Comparison of ENCODE assay signal across 10 cellular contexts in genomic region chr12:57850924-57851323, GRCh38. TPM values are rescaled to one million over a fixed set of nuclear protein-coding genes. Genes with fewer than 3 reads are reported as not detected.
A peak's percentile ranks its signal among the peaks of the same experiment; 100 is the strongest.
DNase-seq lines count a peak whose midpoint lies in the region; ATAC-seq and TF ChIP-seq lines count a peak whose summit lies in the region.
"Had no signal": no experiment of that assay in that cellular context is flagged by ENCODE, and none has a peak within 500 bp of the region (broad histone marks: within the 10 kb centered on the region; RNA-seq: fewer than 3 reads in every experiment).

No MANE protein-coding gene starts in this region.

- no peaks in the 10 kb centered on the region for H3K36me3 Mint-ChIP-seq in activated CD8-positive, alpha-beta T cell treated with anti-CD3 and anti-CD28 coated beads for 36 hours (ENCODE audit: low read depth)
- H3K36me3 Mint-ChIP-seq in activated CD8-positive, alpha-beta T cell treated with anti-CD3 and anti-CD28 coated beads, Interleukin-2, amount 10 ng/mL, durations not matched to agents 7 days and 5 days (ENCODE audit: low read depth): no peaks in the 10 kb centered on the region
- peaks cover 10% of the 10 kb centered on the region for H3K36me3 Mint-ChIP-seq in dendritic cell treated with granulocyte-macrophage colony-stimulating factor and Interleukin-4, amounts not matched to agents 40 ng/mL and 50 ng/mL, for 4 days (ENCODE audit: low read depth)

- H3K27me3 Mint-ChIP-seq in activated CD8-positive, alpha-beta T cell treated with anti-CD3 and anti-CD28 coated beads for 36 hours: peaks cover 16% of the 10 kb centered on the region
- peaks cover 49% of the 10 kb centered on the region for H3K27me3 Mint-ChIP-seq in activated CD8-positive, alpha-beta T cell treated with anti-CD3 and anti-CD28 coated beads, Interleukin-2, amount 10 ng/mL, durations not matched to agents 7 days and 5 days (ENCODE audit: low read depth)
- peaks cover 44% of the 10 kb centered on the region for H3K27me3 Mint-ChIP-seq in dendritic cell treated with granulocyte-macrophage colony-stimulating factor and Interleukin-4, amounts not matched to agents 40 ng/mL and 50 ng/mL, for 4 days

- no peak overlapping the region for H3K4me3 Mint-ChIP-seq in activated CD8-positive, alpha-beta T cell treated with anti-CD3 and anti-CD28 coated beads for 36 hours
- H3K4me3 Mint-ChIP-seq in activated CD8-positive, alpha-beta T cell treated with anti-CD3 and anti-CD28 coated beads, Interleukin-2, amount 10 ng/mL, durations not matched to agents 7 days and 5 days: no peak overlapping the region
- H3K4me3 Mint-ChIP-seq in dendritic cell treated with granulocyte-macrophage colony-stimulating factor and Interleukin-4, amounts not matched to agents 40 ng/mL and 50 ng/mL, for 4 days: peak overlapping the region; percentile 28

- peak overlapping the region; percentile 90 to 91 for H3K27ac ChIP-seq in thoracic aorta

- no peaks in the 10 kb centered on the region for H3K9me3 Mint-ChIP-seq in activated CD8-positive, alpha-beta T cell treated with anti-CD3 and anti-CD28 coated beads for 36 hours
- no peaks in the 10 kb centered on the region for H3K9me3 Mint-ChIP-seq in activated CD8-positive, alpha-beta T cell treated with anti-CD3 and anti-CD28 coated beads, Interleukin-2, amount 10 ng/mL, durations not matched to agents 7 days and 5 days (ENCODE audit: insufficient read depth)
- no peaks in the 10 kb centered on the region for H3K9me3 Mint-ChIP-seq in dendritic cell treated with granulocyte-macrophage colony-stimulating factor and Interleukin-4, amounts not matched to agents 40 ng/mL and 50 ng/mL, for 4 days

- peak; percentile 45 for ATAC-seq in activated CD8-positive, alpha-beta T cell treated with anti-CD3 and anti-CD28 coated beads for 36 hours
- ATAC-seq in activated CD8-positive, alpha-beta T cell treated with anti-CD3 and anti-CD28 coated beads, Interleukin-2, amount 10 ng/mL, durations not matched to agents 7 days and 5 days: no peak
- ATAC-seq in HG03521 (IDR thresholded peaks at IDR 0.05; ENCODE audit: unreplicated experiment) (peak; percentile 36), thoracic aorta (ENCODE audit: insufficient number of reproducible peaks, low FRiP score, low read depth) (no peak)

- H3K4me1 Mint-ChIP-seq in activated CD8-positive, alpha-beta T cell treated with anti-CD3 and anti-CD28 coated beads for 36 hours (ENCODE audit: low read depth): peaks cover 39% of the 10 kb centered on the region
- peaks cover 26% of the 10 kb centered on the region for H3K4me1 Mint-ChIP-seq in activated CD8-positive, alpha-beta T cell treated with anti-CD3 and anti-CD28 coated beads, Interleukin-2, amount 10 ng/mL, durations not matched to agents 7 days and 5 days (ENCODE audit: low read depth)
- peaks cover 69% of the 10 kb centered on the region for H3K4me1 Mint-ChIP-seq in dendritic cell treated with granulocyte-macrophage colony-stimulating factor and Interleukin-4, amounts not matched to agents 40 ng/mL and 50 ng/mL, for 4 days (ENCODE audit: low read depth)

- H3K36me3 ChIP-seq in thoracic aorta: no peaks in the 10 kb centered on the region

- intact Hi-C loops in activated CD8-positive, alpha-beta T cell treated with anti-CD3 and anti-CD28 coated beads for 36 hours (cut with micrococcal nuclease): no loop called here
- intact Hi-C loops in dendritic cell treated with granulocyte-macrophage colony-stimulating factor and Interleukin-4, amounts not matched to agents 40 ng/mL and 50 ng/mL, for 4 days (cut with micrococcal nuclease): no loop called here

- no peaks in the 10 kb centered on the region for H3K9me3 ChIP-seq in thoracic aorta

- H3K27ac Mint-ChIP-seq in activated CD8-positive, alpha-beta T cell treated with anti-CD3 and anti-CD28 coated beads for 36 hours: no peak overlapping the region
- no peak overlapping the region for H3K27ac Mint-ChIP-seq in activated CD8-positive, alpha-beta T cell treated with anti-CD3 and anti-CD28 coated beads, Interleukin-2, amount 10 ng/mL, durations not matched to agents 7 days and 5 days
- peak overlapping the region; percentile 55 for H3K27ac Mint-ChIP-seq in dendritic cell treated with granulocyte-macrophage colony-stimulating factor and Interleukin-4, amounts not matched to agents 40 ng/mL and 50 ng/mL, for 4 days

- peak; percentile 38 for DNase-seq in activated CD8-positive, alpha-beta T cell treated with anti-CD3 and anti-CD28 coated beads for 36 hours
- no peak for DNase-seq in activated CD8-positive, alpha-beta T cell treated with anti-CD3 and anti-CD28 coated beads, Interleukin-2, amount 10 ng/mL, durations not matched to agents 7 days and 5 days
- DNase-seq in thoracic aorta (ENCODE audit: low spot score) (no peak), NCI-H748 treated with DMSO at 0.1 percent for 48 hours (lab: John Stamatoyannopoulos, UW) (no peak), cortex of kidney (lab: John Stamatoyannopoulos, UW) (no peak)
- no peak for DNase-seq in effector CD8-positive, alpha-beta T cell (lab: John Stamatoyannopoulos, UW)
- DNase-seq: activated T-cell treated with anti-CD3 and anti-CD28 coated beads, Interleukin-2, amount 50 U/mL, for 1 hour; SW 1271 had no signal

- CTCF ChIA-PET in activated CD8-positive, alpha-beta T cell treated with anti-CD3 and anti-CD28 coated beads for 36 hours (lab: Charles Lee): interaction anchor here (0.6 to 2.2 kb wide), 10 partner anchors 8 to 68 kb away, joined by 3 to 7 read pairs (median 4); partner anchors contain the start of gene TSFM
- CTCF ChIA-PET in activated CD8-positive, alpha-beta T cell treated with anti-CD3 and anti-CD28 coated beads, Interleukin-2, amount 10 ng/mL, durations not matched to agents 7 days and 5 days (lab: Charles Lee): interaction anchor here (0.9 to 1.3 kb wide), 4 partner anchors 14 to 68 kb away, joined by 3 to 6 read pairs (median 4); no protein-coding TSS in a partner anchor

- H3K4me3 ChIP-seq in thoracic aorta: no peak overlapping the region

- no peaks in the 10 kb centered on the region for H3K27me3 ChIP-seq in thoracic aorta (replicated peaks; ENCODE audit: insufficient read depth)

- POLR2A ChIA-PET in activated CD8-positive, alpha-beta T cell treated with anti-CD3 and anti-CD28 coated beads for 36 hours (lab: Charles Lee): interaction anchor here (0.8 to 1.5 kb wide), 4 partner anchors 14 to 54 kb away, joined by 3 to 5 read pairs (median 4); no protein-coding TSS in a partner anchor
- POLR2A ChIA-PET in activated CD8-positive, alpha-beta T cell treated with anti-CD3 and anti-CD28 coated beads, Interleukin-2, amount 10 ng/mL, durations not matched to agents 7 days and 5 days (lab: Charles Lee): interaction anchor here (1.1 to 1.2 kb wide), 2 partner anchors 14 to 85 kb away, joined by 3 read pairs; no protein-coding TSS in a partner anchor

- H3K4me1 ChIP-seq in thoracic aorta (ENCODE audit: control insufficient read depth in 1 of 2, low read depth in 2 of 2): peaks cover 25 to 50% of the 10 kb centered on the region in 2 donors

- TF ChIP-seq CTCF in activated CD8-positive, alpha-beta T cell treated with anti-CD3 and anti-CD28 coated beads for 36 hours (IDR thresholded peaks at IDR 0.05): no peak
- TF ChIP-seq CTCF in thoracic aorta (IDR thresholded peaks at IDR 0.05): no peak

RNA-seq across cellular contexts. Expression of gene CTDSP2, which starts 4.4 kb away (rescaled TPM):
- 10 to 100 TPM; 67.1 to 67.2 TPM for total RNA-seq in activated CD8-positive, alpha-beta T cell treated with anti-CD3 and anti-CD28 coated beads for 36 hours
- total RNA-seq in activated CD8-positive, alpha-beta T cell treated with anti-CD3 and anti-CD28 coated beads, Interleukin-2, amount 10 ng/mL, durations not matched to agents 7 days and 5 days: 100 to 1,000 TPM; 100 to 114 TPM
- total RNA-seq in thoracic aorta: 100 to 1,000 TPM; 170 to 222 TPM

RNA-seq across cellular contexts. Expression of gene AVIL, which starts 32.4 kb away (rescaled TPM):
- under 1 TPM; 0.34 to 0.49 TPM for total RNA-seq in activated CD8-positive, alpha-beta T cell treated with anti-CD3 and anti-CD28 coated beads for 36 hours
- 1 to 10 TPM; 2.3 to 2.5 TPM for total RNA-seq in activated CD8-positive, alpha-beta T cell treated with anti-CD3 and anti-CD28 coated beads, Interleukin-2, amount 10 ng/mL, durations not matched to agents 7 days and 5 days
- 10 to 100 TPM in 1 of 2 donors, 1 to 10 TPM in 1; 2.2 to 15.3 TPM for total RNA-seq in thoracic aorta

Comparison
In these comparisons a context has a peak if more than half of its experiments do, and no peak if none do; other contexts are left out.
1. ATAC-seq: peak in activated CD8-positive, alpha-beta T cell treated with anti-CD3 and anti-CD28 coated beads for 36 hours (single experiment) and HG03521 (single experiment); none in activated CD8-positive, alpha-beta T cell treated with anti-CD3 and anti-CD28 coated beads, Interleukin-2, amount 10 ng/mL, durations not matched to agents 7 days and 5 days (single experiment) and thoracic aorta (single experiment).